Comparison of ENCODE assay signal across 17 cellular contexts in the genomic region with DNA sequence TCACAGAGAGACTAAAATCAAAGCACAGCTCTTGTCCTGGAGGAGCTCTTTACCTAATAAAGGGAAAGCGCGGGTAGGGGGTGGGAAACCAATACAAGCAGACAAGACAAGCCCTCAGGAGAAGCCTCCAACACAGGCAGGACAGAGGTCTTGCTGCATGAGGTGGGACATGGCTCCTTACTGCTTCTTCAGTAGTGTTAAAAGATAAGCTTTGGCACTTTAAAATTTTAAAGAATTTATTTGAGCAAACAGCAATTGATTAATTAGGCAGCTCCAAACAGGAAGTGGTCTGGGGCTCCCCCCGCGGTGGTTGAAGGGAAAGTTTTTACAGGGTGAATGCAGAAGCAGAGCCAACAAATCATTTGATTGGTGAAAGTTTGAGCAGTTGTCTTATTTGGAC.
DNase-seq lines count a peak whose midpoint lies in the region; ATAC-seq lines count a peak whose summit lies in the region.
"Had no signal": no experiment of that assay in that cellular context is flagged by ENCODE, and none has a peak within 500 bp of the region (broad histone marks: within the 10 kb centered on the region; RNA-seq: fewer than 3 reads in every experiment).

No MANE protein-coding gene starts in this region.

- no peaks in the 10 kb centered on the region for H3K27me3 ChIP-seq in NT2/D1 (ENCODE audit: insufficient read depth, insufficient read length)
- H3K27me3 ChIP-seq in iPS DF 6.9 (ENCODE audit: control insufficient read depth, insufficient read depth, low read length), result no peaks in the 10 kb centered on the region
- H3K27me3 ChIP-seq: SJSA1 had no signal

- no peak overlapping the region for H3K27ac ChIP-seq in iPS DF 6.9 (ENCODE audit: low read length)
- H3K27ac ChIP-seq: coronary artery, HL-60, SJSA1, VCaP had no signal

- DNase-seq in ELF-1 (ENCODE audit: low read depth, low spot score) (peak; percentile 70), NT2/D1 (ENCODE audit: low read depth, low spot score) (peak; percentile 28), iPS DF 6.9 (ENCODE audit: low read depth, low spot score) (peak; percentile 4), T-helper 1 cell (no peak), posterior cingulate gyrus (no peak), COLO829 (ENCODE audit: low spot score) (no peak)
- no peak for DNase-seq in stimulated activated CD4-positive, alpha-beta T cell treated with anti-CD3 and anti-CD28 coated beads, Interleukin-2, amount 100 ng/mL, for 24 hours
- DNase-seq: EL, MV-4-11, NCI-H510A treated with DMSO at 0.1 percent for 48 hours, substantia nigra had no signal

- intact Hi-C loops in posterior cingulate gyrus (cut with DNase I), result no loop called here

- H3K9me3 ChIP-seq in NT2/D1 (ENCODE audit: insufficient read depth, low read length) (no peaks in the 10 kb centered on the region), iPS DF 6.9 (ENCODE audit: control insufficient read depth, insufficient read depth, low read length) (no peaks in the 10 kb centered on the region)
- H3K9me3 ChIP-seq: SJSA1 had no signal

- peak; percentile 37 for ATAC-seq in GM19463 (IDR thresholded peaks at IDR 0.05; ENCODE audit: unreplicated experiment)
- ATAC-seq: sciatic nerve had no signal

- no peak overlapping the region for H3K4me3 ChIP-seq in NT2/D1 (ENCODE audit: insufficient read length, low read depth)
- H3K4me3 ChIP-seq in iPS DF 6.9 (ENCODE audit: low read length), result no peak overlapping the region
- H3K4me3 ChIP-seq: coronary artery, SJSA1 had no signal

- no CpG with 5 or more reads among the region's 4 CpGs for WGBS in iPS DF 6.9 (ENCODE audit: insufficient coverage, insufficient read length)

- no peak overlapping the region for H3K9ac ChIP-seq in NT2/D1 (ENCODE audit: insufficient read length, low read depth)

- H3K4me1 ChIP-seq in NT2/D1 (ENCODE audit: insufficient read depth, insufficient read length), result no peaks in the 10 kb centered on the region
- peaks cover 1% of the 10 kb centered on the region; the same call in 1 of the 2 replicates for H3K4me1 ChIP-seq in iPS DF 6.9 (ENCODE audit: control insufficient read depth, insufficient read depth, low read length)

- H3K36me3 ChIP-seq in NT2/D1 (ENCODE audit: insufficient read depth, insufficient read length, low read length) (no peaks in the 10 kb centered on the region), iPS DF 6.9 (ENCODE audit: control insufficient read depth, insufficient read depth, low read length) (no peaks in the 10 kb centered on the region)
- H3K36me3 ChIP-seq: SJSA1 had no signal

Comparison
In these comparisons a context has a peak if more than half of its experiments do, and no peak if none do; other contexts are left out.
1. DNase-seq: peak in ELF-1 (single experiment), NT2/D1 (single experiment) and iPS DF 6.9 (single experiment); none in T-helper 1 cell (0 of 5), posterior cingulate gyrus (0 of 10), stimulated activated CD4-positive, alpha-beta T cell treated with anti-CD3 and anti-CD28 coated beads, Interleukin-2, amount 100 ng/mL, for 24 hours (0 of 2) and COLO829 (single experiment).